Comparison of ENCODE assay signal across 1 cellular context in genomic region chr20:34704177-34705007, GRCh38.
TF ChIP-seq lines count a peak whose summit lies in the region.

Gene TP53INP2 (plus strand): TSS chr20:34704344. CDS start chr20:34708740, 4,396 bp downstream.

TF ChIP-seq in K562, 482 proteins besides CTCF, POLR2A, EP300 and RAD21 (continued from another document):
- TF ChIP-seq SAP30 (IDR thresholded peaks at IDR 0.05; ENCODE audit: borderline replicate concordance, insufficient read depth, low read depth, low read length, poor library complexity, severe bottlenecking) (peak; percentile 88), PCBP1 (IDR thresholded peaks at IDR 0.05; ENCODE audit: low read depth, low read length, poor library complexity, severe bottlenecking) (peak; percentile 99), SMAD1 (IDR thresholded peaks at IDR 0.05; ENCODE audit: low read depth, low read length, partially characterized antibody) (peak; percentile 33), NR2C1 (IDR thresholded peaks at IDR 0.05) (peak; percentile 73), NR2C1 (tag; IDR thresholded peaks at IDR 0.05) (peak; percentile 68; the same call in 1 of the 2 replicates), NUFIP1 (IDR thresholded peaks at IDR 0.05; ENCODE audit: partially characterized antibody) (peak; percentile 52), RB1 (IDR thresholded peaks at IDR 0.05; ENCODE audit: low read depth) (peak; percentile 46), ZBTB1 (CRISPR knock-in tag; IDR thresholded peaks at IDR 0.05; ENCODE audit: borderline replicate concordance, low read depth) (peak; percentile 61; the same call in 1 of the 2 replicates), SIN3B (IDR thresholded peaks at IDR 0.05; ENCODE audit: low read depth) (peak; percentile 59), CSDE1 (IDR thresholded peaks at IDR 0.05) (peak in 1 of 2 experiments; percentile 52; a peak in 1 of 4 replicates), MEIS2 (IDR thresholded peaks at IDR 0.05; ENCODE audit: partially characterized antibody) (peak; percentile 5), ESRRA (IDR thresholded peaks at IDR 0.05; ENCODE audit: borderline replicate concordance, low read depth) (peak; percentile 99), XRCC5 (IDR thresholded peaks at IDR 0.05; ENCODE audit: low read depth, low read length) (peak; percentile 49; the same call in 1 of the 2 replicates), MAX (CRISPR knock-in tag; IDR thresholded peaks at IDR 0.05) (0 out of 2 replicates have a peak, but pooled peaks have one; percentile 15), CUX1 (CRISPR knock-in tag; IDR thresholded peaks at IDR 0.05) (no peak; the same call in 1 of the 2 replicates), ILF3 (IDR thresholded peaks at IDR 0.05; ENCODE audit: borderline replicate concordance) (0 out of 2 replicates have a peak, but pooled peaks have one; percentile 23), BRCA1 (IDR thresholded peaks at IDR 0.05) (no peak), BRCA1 (CRISPR knock-in tag; IDR thresholded peaks at IDR 0.05) (no peak), SMARCB1 (IDR thresholded peaks at IDR 0.05; ENCODE audit: insufficient read length, low read depth) (no peak), TARDBP (IDR thresholded peaks at IDR 0.05) (0 out of 2 replicates have a peak, but pooled peaks have one; percentile 54), STAG1 (CRISPR knock-in tag; IDR thresholded peaks at IDR 0.05; ENCODE audit: borderline replicate concordance) (0 out of 2 replicates have a peak, but pooled peaks have one; percentile 14)
- TF ChIP-seq, protein P1, sequence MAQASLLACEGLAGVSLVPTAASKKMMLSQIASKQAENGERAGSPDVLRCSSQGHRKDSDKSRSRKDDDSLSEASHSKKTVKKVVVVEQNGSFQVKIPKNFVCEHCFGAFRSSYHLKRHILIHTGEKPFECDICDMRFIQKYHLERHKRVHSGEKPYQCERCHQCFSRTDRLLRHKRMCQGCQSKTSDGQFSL (CRISPR knock-in tag; IDR thresholded peaks at IDR 0.05) = no peak
- TF ChIP-seq, protein P1 (tag; IDR thresholded peaks at IDR 0.05) = 0 out of 4 replicates have a peak, but pooled peaks of 1 of the 2 experiments have one; percentile 60
- TF ChIP-seq, protein P2, sequence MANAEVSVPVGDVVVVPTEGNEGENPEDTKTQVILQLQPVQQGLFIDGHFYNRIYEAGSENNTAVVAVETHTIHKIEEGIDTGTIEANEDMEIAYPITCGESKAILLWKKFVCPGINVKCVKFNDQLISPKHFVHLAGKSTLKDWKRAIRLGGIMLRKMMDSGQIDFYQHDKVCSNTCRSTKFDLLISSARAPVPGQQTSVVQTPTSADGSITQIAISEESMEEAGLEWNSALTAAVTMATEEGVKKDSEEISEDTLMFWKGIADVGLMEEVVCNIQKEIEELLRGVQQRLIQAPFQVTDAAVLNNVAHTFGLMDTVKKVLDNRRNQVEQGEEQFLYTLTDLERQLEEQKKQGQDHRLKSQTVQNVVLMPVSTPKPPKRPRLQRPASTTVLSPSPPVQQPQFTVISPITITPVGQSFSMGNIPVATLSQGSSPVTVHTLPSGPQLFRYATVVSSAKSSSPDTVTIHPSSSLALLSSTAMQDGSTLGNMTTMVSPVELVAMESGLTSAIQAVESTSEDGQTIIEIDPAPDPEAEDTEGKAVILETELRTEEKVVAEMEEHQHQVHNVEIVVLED (CRISPR knock-in tag; IDR thresholded peaks at IDR 0.05) = peak; percentile 8; the same call in 1 of the 2 replicates
